2 cellular contexts compared by ENCODE assay signal in the genomic region with DNA sequence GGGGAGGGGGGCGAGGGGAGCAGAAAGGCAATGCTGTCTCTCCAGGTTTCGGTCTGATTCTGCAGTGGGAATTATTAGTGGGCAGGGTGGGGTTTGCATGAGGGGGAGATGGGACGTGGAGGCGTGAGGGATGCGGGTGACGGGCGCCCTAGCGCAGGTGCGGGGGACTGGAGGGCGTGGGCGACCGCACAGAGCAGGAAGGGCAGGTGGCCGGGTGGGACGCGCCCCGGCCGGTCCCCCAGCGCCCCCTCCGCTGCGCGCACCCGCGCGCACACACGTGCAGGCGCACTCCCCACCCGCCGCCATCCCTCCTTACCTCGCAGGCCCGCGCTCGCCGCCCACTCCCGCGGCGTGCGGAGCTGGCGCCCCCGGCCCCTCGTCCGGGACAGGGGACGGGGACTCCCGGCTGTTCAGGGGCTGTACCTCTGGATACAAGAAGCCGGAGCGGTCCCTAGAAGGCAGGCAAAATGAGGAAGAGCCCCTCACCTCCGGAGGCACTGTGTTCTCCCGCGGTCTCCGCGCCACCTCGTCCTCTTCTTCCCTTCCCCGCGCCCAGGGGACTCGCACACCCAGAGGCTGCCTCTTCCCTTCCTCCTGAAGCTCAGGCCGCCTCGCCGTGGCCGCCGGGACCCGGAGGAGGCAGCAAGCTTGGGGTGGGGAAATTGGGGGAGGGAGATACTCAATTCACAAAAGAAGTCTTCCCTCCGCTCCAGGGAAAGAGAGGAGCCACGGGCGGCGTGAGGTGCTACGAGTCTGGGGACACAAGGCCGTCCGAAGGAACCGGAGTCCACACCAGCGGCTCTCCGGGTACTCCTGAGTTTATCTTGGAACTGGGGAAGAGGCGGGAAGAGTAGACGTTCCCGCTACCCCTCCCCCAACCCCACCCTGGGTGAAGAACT.
TF ChIP-seq lines count a peak whose summit lies in the region.

No MANE protein-coding gene starts in this region.

TF ChIP-seq in A549, 52 proteins besides CTCF, POLR2A, EP300 and RAD21:
- TF ChIP-seq CEBPB (IDR thresholded peaks at IDR 0.05), result no peak
- no peak for TF ChIP-seq FOSB (CRISPR knock-in tag; IDR thresholded peaks at IDR 0.05)
- no peak for TF ChIP-seq ELK1 (IDR thresholded peaks at IDR 0.05; ENCODE audit: low read depth, low read length)
- no peak for TF ChIP-seq HOXA7 (CRISPR knock-in tag; IDR thresholded peaks at IDR 0.05)
- TF ChIP-seq CBX8 (IDR thresholded peaks at IDR 0.05), result no peak
- no peak for TF ChIP-seq RNF2 (IDR thresholded peaks at IDR 0.05; ENCODE audit: borderline replicate concordance, low read depth)
- no peak for TF ChIP-seq CHD4 (IDR thresholded peaks at IDR 0.05; ENCODE audit: borderline replicate concordance)
- TF ChIP-seq ESRRA (IDR thresholded peaks at IDR 0.05; ENCODE audit: borderline replicate concordance, low read length), result no peak
- no peak for TF ChIP-seq NPAS2 (CRISPR knock-in tag; IDR thresholded peaks at IDR 0.05; ENCODE audit: borderline replicate concordance)
- no peak for TF ChIP-seq ZSCAN20 (CRISPR knock-in tag; IDR thresholded peaks at IDR 0.05)
- TF ChIP-seq RFX5 (IDR thresholded peaks at IDR 0.05), result no peak
- no peak for TF ChIP-seq HOXB13 (CRISPR knock-in tag; IDR thresholded peaks at IDR 0.05; ENCODE audit: low read depth)

TF ChIP-seq in GM12878, 131 proteins besides CTCF, POLR2A, EP300 and RAD21:
- peak; percentile 62 to 82; a peak in 3 of 4 replicates for TF ChIP-seq BHLHE40 (IDR thresholded peaks at IDR 0.05; ENCODE audit: borderline replicate concordance in 1 of 2, low read depth in 2 of 2, low read length in 1 of 2)
- peak; percentile 29 for TF ChIP-seq MYC (IDR thresholded peaks at IDR 0.05; ENCODE audit: insufficient read depth, insufficient read length, insufficient replicate concordance, low read length, severe bottlenecking)
- no peak for TF ChIP-seq ETV6 (conservative IDR thresholded peaks at IDR 0.05 in 1 of 2, IDR thresholded peaks at IDR 0.05 in 1 of 2; ENCODE audit: borderline replicate concordance in 1 of 2, low read depth in 1 of 2)
- peak; percentile 38; the same call in 1 of the 2 replicates for TF ChIP-seq SPI1 (IDR thresholded peaks at IDR 0.05; ENCODE audit: borderline replicate concordance, insufficient read depth, low read depth, low read length)
